In genomic region chr2:171323971-171324528, GRCh38 we compare ENCODE assay signal across 20 cellular contexts.
A peak's percentile ranks its signal among the peaks of the same experiment; 100 is the strongest.
DNase-seq lines count a peak whose midpoint lies in the region; ATAC-seq and TF ChIP-seq lines count a peak whose summit lies in the region.
"Had no signal": no experiment of that assay in that cellular context is flagged by ENCODE, and none has a peak within 500 bp of the region (broad histone marks: within the 10 kb centered on the region; RNA-seq: fewer than 3 reads in every experiment).

No MANE protein-coding gene starts in this region.

- peak overlapping the region; percentile 49 for H3K4me2 ChIP-seq in OCI-LY1 (ENCODE audit: low read length)
- H3K4me2 ChIP-seq in smooth muscle cell, result no peak overlapping the region

- no peaks in the 10 kb centered on the region for H3K27me3 Mint-ChIP-seq in activated T-cell treated with anti-CD3 and anti-CD28 coated beads, Interleukin-2, amount 50 U/mL, for 24 hours
- no peaks in the 10 kb centered on the region for H3K27me3 Mint-ChIP-seq in natural killer cell (ENCODE audit: low read depth in 2 of 2)
- H3K27me3 Mint-ChIP-seq: activated naive CD8-positive, alpha-beta T cell treated with anti-CD3 and anti-CD28 coated beads, Interleukin-2, amount 10 ng/mL, durations not matched to agents 7 days and 5 days had no signal

- peaks cover 76% of the 10 kb centered on the region for H3K4me1 Mint-ChIP-seq in activated T-cell treated with anti-CD3 and anti-CD28 coated beads, Interleukin-2, amount 50 U/mL, for 24 hours (ENCODE audit: low read depth)
- no peaks in the 10 kb centered on the region for H3K4me1 Mint-ChIP-seq in natural killer cell

- H2AFZ ChIP-seq in OCI-LY1 (ENCODE audit: low read length) (no peak overlapping the region), smooth muscle cell (ENCODE audit: low read depth) (no peak overlapping the region)

- no peaks in the 10 kb centered on the region for H3K9me3 Mint-ChIP-seq in activated T-cell treated with anti-CD3 and anti-CD28 coated beads, Interleukin-2, amount 50 U/mL, for 24 hours
- H3K9me3 Mint-ChIP-seq in natural killer cell, result no peaks in the 10 kb centered on the region
- H3K9me3 Mint-ChIP-seq: activated naive CD8-positive, alpha-beta T cell treated with anti-CD3 and anti-CD28 coated beads, Interleukin-2, amount 10 ng/mL, durations not matched to agents 7 days and 5 days; CD8-positive, alpha-beta T cell had no signal

- H3K27ac Mint-ChIP-seq in activated T-cell treated with anti-CD3 and anti-CD28 coated beads, Interleukin-2, amount 50 U/mL, for 24 hours, result peak overlapping the region; percentile 41
- no peak overlapping the region for H3K27ac Mint-ChIP-seq in natural killer cell
- H3K27ac Mint-ChIP-seq: activated naive CD8-positive, alpha-beta T cell treated with anti-CD3 and anti-CD28 coated beads, Interleukin-2, amount 10 ng/mL, durations not matched to agents 7 days and 5 days; CD8-positive, alpha-beta T cell had no signal

- H3K36me3 ChIP-seq in OCI-LY1 (ENCODE audit: insufficient read depth, low read length) (no peaks in the 10 kb centered on the region), mucosa of descending colon (ENCODE audit: low read depth) (no peaks in the 10 kb centered on the region), smooth muscle cell (ENCODE audit: low read depth) (no peaks in the 10 kb centered on the region)
- H3K36me3 ChIP-seq: brain microvascular endothelial cell, upper lobe of right lung had no signal

- peak overlapping the region; percentile 98 for H3K27ac ChIP-seq in OCI-LY1 (ENCODE audit: low read depth, low read length, poor library complexity, severe bottlenecking)
- H3K27ac ChIP-seq in smooth muscle cell (ENCODE audit: low read depth), result no peak overlapping the region
- H3K27ac ChIP-seq: brain microvascular endothelial cell, upper lobe of right lung had no signal

- ATAC-seq in GM21723 (IDR thresholded peaks at IDR 0.05; ENCODE audit: unreplicated experiment) (peak; percentile 29), mucosa of descending colon (peak; percentile 18), natural killer cell (no peak)
- ATAC-seq in activated CD4-positive, CD25-positive, alpha-beta regulatory T cell treated with anti-CD3 and anti-CD28 coated beads, Interleukin-2, amount 50 U/mL, for 24 hours, result no peak
- ATAC-seq: CD8-positive, alpha-beta T cell; left colon; upper lobe of right lung had no signal

- intact Hi-C loops in mucosa of descending colon (cut with DNase I, micrococcal nuclease), result no loop called here
- intact Hi-C loops in natural killer cell (cut with micrococcal nuclease), result no loop called here

- H3F3A ChIP-seq in OCI-LY1 (ENCODE audit: insufficient read depth, low read length) (peaks cover 14% of the 10 kb centered on the region; the same call in 1 of the 2 replicates), smooth muscle cell (ENCODE audit: low read depth) (peaks cover 4% of the 10 kb centered on the region)

- H3K79me2 ChIP-seq in OCI-LY1 (ENCODE audit: insufficient read depth, low read length), result no peaks in the 10 kb centered on the region
- no peaks in the 10 kb centered on the region for H3K79me2 ChIP-seq in smooth muscle cell (ENCODE audit: low read depth)

- H3K9me2 ChIP-seq in OCI-LY1 (ENCODE audit: low read depth, low read length), result no peaks in the 10 kb centered on the region

- no peak overlapping the region for H3K4me3 Mint-ChIP-seq in activated T-cell treated with anti-CD3 and anti-CD28 coated beads, Interleukin-2, amount 50 U/mL, for 24 hours
- H3K4me3 Mint-ChIP-seq in natural killer cell, result no peak overlapping the region
- H3K4me3 Mint-ChIP-seq: activated naive CD8-positive, alpha-beta T cell treated with anti-CD3 and anti-CD28 coated beads, Interleukin-2, amount 10 ng/mL, durations not matched to agents 7 days and 5 days; CD8-positive, alpha-beta T cell had no signal

- H3K4me1 ChIP-seq in OCI-LY1 (ENCODE audit: insufficient read depth, low read length, severe bottlenecking) (peaks cover 92% of the 10 kb centered on the region), mucosa of descending colon (ENCODE audit: low read depth) (no peaks in the 10 kb centered on the region), smooth muscle cell (ENCODE audit: low read depth) (peaks cover 9% of the 10 kb centered on the region)
- H3K4me1 ChIP-seq: upper lobe of right lung had no signal

- no peak for DNase-seq in activated T-cell treated with anti-CD3 and anti-CD28 coated beads, Interleukin-2, amount 50 U/mL, for 24 hours
- DNase-seq in activated T-cell treated with anti-CD3 and anti-CD28 coated beads for 4 hours (no peak), mucosa of descending colon (no peak), natural killer cell (no peak), smooth muscle cell (lab: John Stamatoyannopoulos, UW; ENCODE audit: unreplicated experiment) (no peak)
- DNase-seq: activated CD4-positive, CD25-positive, alpha-beta regulatory T cell; activated naive CD8-positive, alpha-beta T cell treated with anti-CD3 and anti-CD28 coated beads, Interleukin-2, amount 10 ng/mL, durations not matched to agents 7 days and 5 days; brain microvascular endothelial cell; CD8-positive, alpha-beta T cell; cortex of kidney; left colon; NCI-H1092 treated with DMSO at 0.1 percent for 48 hours; NCI-H2171; nucleus accumbens; retina; stomach; upper lobe of right lung had no signal

- peaks cover 66% of the 10 kb centered on the region for H3K36me3 Mint-ChIP-seq in activated T-cell treated with anti-CD3 and anti-CD28 coated beads, Interleukin-2, amount 50 U/mL, for 24 hours (ENCODE audit: low read depth)
- H3K36me3 Mint-ChIP-seq in natural killer cell, result no peaks in the 10 kb centered on the region

- no peaks in the 10 kb centered on the region for H4K20me1 ChIP-seq in OCI-LY1 (ENCODE audit: insufficient read depth, low read length)
- no peaks in the 10 kb centered on the region for H4K20me1 ChIP-seq in smooth muscle cell (ENCODE audit: low read depth)

- H3K4me3 ChIP-seq in OCI-LY1 (ENCODE audit: low read depth, low read length, poor library complexity, severe bottlenecking) (peak overlapping the region; percentile 31), mucosa of descending colon (no peak overlapping the region), smooth muscle cell (no peak overlapping the region)
- H3K4me3 ChIP-seq: stomach, upper lobe of right lung had no signal

- TF ChIP-seq CTCF in OCI-LY1 (IDR thresholded peaks at IDR 0.05; ENCODE audit: low read length) (no peak), mucosa of descending colon (IDR thresholded peaks at IDR 0.05) (no peak), natural killer cell (IDR thresholded peaks at IDR 0.05) (no peak), smooth muscle cell (IDR thresholded peaks at IDR 0.05; ENCODE audit: borderline replicate concordance, insufficient read depth, poor library complexity, severe bottlenecking) (no peak)

- H3K9me3 ChIP-seq in OCI-LY1 (ENCODE audit: low read length) (no peaks in the 10 kb centered on the region), mucosa of descending colon (no peaks in the 10 kb centered on the region), smooth muscle cell (replicated peaks; ENCODE audit: low read depth) (no peaks in the 10 kb centered on the region)
- H3K9me3 ChIP-seq: stomach, upper lobe of right lung had no signal

- no peaks in the 10 kb centered on the region for H3K27me3 ChIP-seq in OCI-LY1 (ENCODE audit: insufficient read depth, low read length)
- no peaks in the 10 kb centered on the region for H3K27me3 ChIP-seq in smooth muscle cell (ENCODE audit: low read depth)
- H3K27me3 ChIP-seq: brain microvascular endothelial cell, stomach, upper lobe of right lung had no signal

- H3K9ac ChIP-seq in OCI-LY1 (ENCODE audit: low read length), result peak overlapping the region; percentile 58
- H3K9ac ChIP-seq in smooth muscle cell (ENCODE audit: low read depth), result no peak overlapping the region

- WGBS in smooth muscle cell (ENCODE audit: low lambda C conversion rate), result 97% methylated on average over 5 of the region's 5 CpGs

Comparison
In these comparisons a context has a peak if more than half of its experiments do, and no peak if none do; other contexts are left out.
1. ATAC-seq: peak in GM21723 (single experiment) and mucosa of descending colon (single experiment); none in natural killer cell (0 of 3) and activated CD4-positive, CD25-positive, alpha-beta regulatory T cell treated with anti-CD3 and anti-CD28 coated beads, Interleukin-2, amount 50 U/mL, for 24 hours (0 of 2).